1 cellular context compared by ENCODE assay signal in the genomic region with DNA sequence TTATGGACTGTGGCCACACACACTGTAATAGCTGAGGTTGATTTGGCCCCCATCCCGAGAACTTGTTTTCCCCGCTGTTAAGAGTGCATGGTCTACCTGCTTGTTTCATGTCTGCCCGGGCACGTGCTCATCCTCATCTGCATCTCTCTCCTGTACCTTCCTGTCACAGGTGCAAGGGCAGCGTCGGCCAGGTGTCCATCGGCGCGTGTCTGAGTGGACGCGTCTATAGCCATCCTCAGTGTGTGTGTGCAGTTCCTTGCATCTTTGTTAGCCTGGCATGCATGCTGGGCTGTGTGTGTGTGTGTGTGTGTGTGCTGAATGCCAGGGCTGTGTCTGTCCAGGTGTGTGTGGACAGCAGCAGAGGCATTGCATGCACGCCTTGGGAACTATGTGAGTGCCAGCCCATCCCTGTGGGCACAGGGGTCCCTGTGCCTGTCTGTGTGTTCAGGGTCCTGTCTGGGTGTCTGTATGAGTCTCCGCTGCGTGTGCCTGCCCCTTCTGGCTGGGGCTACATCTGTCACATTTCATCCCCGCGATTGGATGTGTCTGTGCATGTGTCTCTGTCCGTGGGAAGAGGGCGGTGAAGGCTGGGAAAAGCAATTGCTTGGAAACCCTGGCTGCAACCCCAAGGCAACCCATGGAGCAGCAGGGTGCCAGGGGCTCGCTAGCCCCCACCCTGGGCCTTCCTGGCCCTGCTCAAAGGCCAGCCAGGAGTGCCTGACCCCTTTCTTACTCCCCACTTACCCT.
TF ChIP-seq lines count a peak whose summit lies in the region.

No MANE protein-coding gene starts in this region.

TF ChIP-seq in K562, 482 proteins besides CTCF, POLR2A, EP300 and RAD21:
- TF ChIP-seq, protein P1, sequence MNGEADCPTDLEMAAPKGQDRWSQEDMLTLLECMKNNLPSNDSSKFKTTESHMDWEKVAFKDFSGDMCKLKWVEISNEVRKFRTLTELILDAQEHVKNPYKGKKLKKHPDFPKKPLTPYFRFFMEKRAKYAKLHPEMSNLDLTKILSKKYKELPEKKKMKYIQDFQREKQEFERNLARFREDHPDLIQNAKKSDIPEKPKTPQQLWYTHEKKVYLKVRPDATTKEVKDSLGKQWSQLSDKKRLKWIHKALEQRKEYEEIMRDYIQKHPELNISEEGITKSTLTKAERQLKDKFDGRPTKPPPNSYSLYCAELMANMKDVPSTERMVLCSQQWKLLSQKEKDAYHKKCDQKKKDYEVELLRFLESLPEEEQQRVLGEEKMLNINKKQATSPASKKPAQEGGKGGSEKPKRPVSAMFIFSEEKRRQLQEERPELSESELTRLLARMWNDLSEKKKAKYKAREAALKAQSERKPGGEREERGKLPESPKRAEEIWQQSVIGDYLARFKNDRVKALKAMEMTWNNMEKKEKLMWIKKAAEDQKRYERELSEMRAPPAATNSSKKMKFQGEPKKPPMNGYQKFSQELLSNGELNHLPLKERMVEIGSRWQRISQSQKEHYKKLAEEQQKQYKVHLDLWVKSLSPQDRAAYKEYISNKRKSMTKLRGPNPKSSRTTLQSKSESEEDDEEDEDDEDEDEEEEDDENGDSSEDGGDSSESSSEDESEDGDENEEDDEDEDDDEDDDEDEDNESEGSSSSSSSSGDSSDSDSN (IDR thresholded peaks at IDR 0.05; ENCODE audit: borderline replicate concordance in 1 of 2, low read depth in 2 of 2, low read length in 2 of 2) = no peak
- 0 out of 2 replicates have a peak, but pooled peaks have one; percentile 13 for TF ChIP-seq ZEB2 (IDR thresholded peaks at IDR 0.05)
